8 cellular contexts compared by ENCODE assay signal in genomic region chr1:153567621-153568366, GRCh38. TPM values are rescaled to one million over a fixed set of nuclear protein-coding genes. Genes with fewer than 3 reads are reported as not detected.
DNase-seq lines count a peak whose midpoint lies in the region; ATAC-seq and TF ChIP-seq lines count a peak whose summit lies in the region.

No MANE protein-coding gene starts in this region.

- H3K9ac ChIP-seq in DND-41 (ENCODE audit: low read depth, low read length): no peak overlapping the region

- H3K27ac ChIP-seq in DND-41 (ENCODE audit: low read length) (no peak overlapping the region), Panc1 (ENCODE audit: low read length) (peak overlapping the region; percentile 100), neutrophil (peak overlapping the region; percentile 98)

- H3K4me2 ChIP-seq in DND-41 (ENCODE audit: insufficient read depth, low read length): no peak overlapping the region

- H3K4me3 ChIP-seq in DND-41 (ENCODE audit: low read depth in 1 of 2, low read length in 2 of 2) (no peak overlapping the region), Panc1 (ENCODE audit: low read depth in 2 of 2, low read length in 2 of 2) (peak overlapping the region; percentile 4 to 43), neutrophil (ENCODE audit: low read depth in 1 of 2, low read length in 1 of 2) (peak overlapping the region in 1 of 2 experiments; percentile 40)

- H3K9me3 Mint-ChIP-seq in chondrocyte (ENCODE audit: low read depth): no peaks in the 10 kb centered on the region

- H3K9me3 ChIP-seq in DND-41 (ENCODE audit: insufficient read depth, low read length, severe bottlenecking) (no peaks in the 10 kb centered on the region), Panc1 (ENCODE audit: control insufficient read depth, insufficient read depth, low read depth, low read length) (no peaks in the 10 kb centered on the region), neutrophil (no peaks in the 10 kb centered on the region)

- ATAC-seq in DND-41 (ENCODE audit: insufficient read depth, low read depth) (no peak), Panc1 (peak; percentile 3), GM21360 (IDR thresholded peaks at IDR 0.05; ENCODE audit: unreplicated experiment) (no peak), HG03469 (IDR thresholded peaks at IDR 0.05; ENCODE audit: unreplicated experiment) (no peak), GM21786 (IDR thresholded peaks at IDR 0.05; ENCODE audit: unreplicated experiment) (no peak)

- peaks cover 61% of the 10 kb centered on the region for H3K4me1 Mint-ChIP-seq in chondrocyte (ENCODE audit: low read depth)

- peak overlapping the region; percentile 49 for H3K4me3 Mint-ChIP-seq in chondrocyte (ENCODE audit: unreplicated experiment)

- BruUV-seq in Panc1 (replicated peaks; lab: Mats Ljungman, UMichigan): TSS peak; percentile 71

- no peaks in the 10 kb centered on the region for H3K79me2 ChIP-seq in DND-41 (ENCODE audit: insufficient read depth, low read length)

- in situ Hi-C loops in Panc1 (cut with HindIII; ENCODE audit: low pct_unique_long_range_greater_than_20kb, low sequenced_read_pairs): no loop called here

- no peaks in the 10 kb centered on the region for H4K20me1 ChIP-seq in DND-41 (ENCODE audit: insufficient read depth, low read length)

- H3K36me3 ChIP-seq in DND-41 (ENCODE audit: insufficient read depth, low read length): no peaks in the 10 kb centered on the region
- no peaks in the 10 kb centered on the region for H3K36me3 ChIP-seq in Panc1 (ENCODE audit: control insufficient read depth, insufficient read depth, low read length)
- H3K36me3 ChIP-seq in neutrophil: no peaks in the 10 kb centered on the region

- H3K36me3 Mint-ChIP-seq in chondrocyte (ENCODE audit: low read depth): no peaks in the 10 kb centered on the region

- POLR2A ChIA-PET in Panc1 (lab: Charles Lee): interaction anchor here (0.5 to 1.2 kb wide), 5 partner anchors 27 to 181 kb away, joined by 3 to 9 read pairs (median 3); partner anchors contain the start of genes S100A5 and S100A6

- H3K4me1 ChIP-seq in DND-41 (ENCODE audit: insufficient read depth, low read length) (peaks cover 14% of the 10 kb centered on the region), Panc1 (ENCODE audit: control insufficient read depth, insufficient read depth, low read length) (peaks cover 56% of the 10 kb centered on the region), neutrophil (ENCODE audit: control insufficient read depth in 1 of 2, insufficient read depth in 1 of 2, low read depth in 1 of 2, low read length in 1 of 2) (peaks cover 54% of the 10 kb centered on the region in 2 experiments)

- peak overlapping the region; percentile 89; the same call in 1 of the 2 replicates for H2AFZ ChIP-seq in DND-41 (ENCODE audit: low read depth, low read length)

- DNase-seq in DND-41: no peak
- DNase-seq in Panc1 (ENCODE audit: low read depth, low spot score): peak; percentile 69
- DNase-seq in chondrocyte (ENCODE audit: low spot score): no peak
- no peak for DNase-seq in NCI-H510A treated with DMSO at 0.1 percent for 48 hours (lab: John Stamatoyannopoulos, UW)

- no peaks in the 10 kb centered on the region for H3K27me3 Mint-ChIP-seq in chondrocyte (ENCODE audit: low read depth)

- intact Hi-C loops in Panc1 (cut with micrococcal nuclease; ENCODE audit: unreplicated experiment): loop anchor here (1.0 kb wide), 2 partner anchors 34 to 56 kb away; no protein-coding TSS in a partner anchor

- CTCF ChIA-PET in Panc1 (lab: Charles Lee): interaction anchor here (0.5 to 1.7 kb wide), 6 partner anchors 22 to 215 kb away, joined by 3 to 16 read pairs (median 8); partner anchors contain the start of gene S100A6

- H3K27me3 ChIP-seq in DND-41 (ENCODE audit: insufficient read depth, low read length, poor library complexity) (no peaks in the 10 kb centered on the region), Panc1 (ENCODE audit: control insufficient read depth, insufficient read depth, low read length) (no peaks in the 10 kb centered on the region), neutrophil (no peaks in the 10 kb centered on the region)

- H3K27ac Mint-ChIP-seq in chondrocyte (ENCODE audit: unreplicated experiment): peak overlapping the region; percentile 99

- no peak for TF ChIP-seq CTCF in DND-41 (IDR thresholded peaks at IDR 0.05; ENCODE audit: borderline replicate concordance, extremely low read depth, low read length, poor library complexity, severe bottlenecking)
- no peak for TF ChIP-seq CTCF in Panc1 (IDR thresholded peaks at IDR 0.05)
- no peak for TF ChIP-seq CTCF in chondrocyte (IDR thresholded peaks at IDR 0.05)
- no peak for TF ChIP-seq CTCF in neutrophil (IDR thresholded peaks at IDR 0.05)

RNA-seq across cellular contexts. Expression of gene S100A2, which starts 2.1 kb away (rescaled TPM):
- total RNA-seq in Panc1 (2021; ENCODE audit: unreplicated experiment) (6.2 TPM), chondrocyte (15.4 to 22.2 TPM (median 18.9 TPM) in 3 replicates)
- 10.7 TPM for polyA plus RNA-seq in Panc1 (2012; ENCODE audit: insufficient read length)

RNA-seq across cellular contexts. Expression of gene S100A3, which starts 18.7 kb away (rescaled TPM):
- 12.0 TPM for total RNA-seq in Panc1 (2021; ENCODE audit: unreplicated experiment)
- 10.0 TPM for polyA plus RNA-seq in Panc1 (2012; ENCODE audit: insufficient read length)
- total RNA-seq in chondrocyte: 6.5 to 10.8 TPM (median 8.7 TPM) in 3 replicates

RNA-seq across cellular contexts. Expression of gene S100A4, which starts 22.2 kb away (rescaled TPM):
- total RNA-seq in Panc1 (2021; ENCODE audit: unreplicated experiment) (773 TPM), chondrocyte (331 to 404 TPM (median 388 TPM) in 3 replicates)
- polyA plus RNA-seq in Panc1 (2012; ENCODE audit: insufficient read length): 817 TPM

RNA-seq across cellular contexts. Expression of gene S100A5, which starts 27.1 kb away (rescaled TPM):
- total RNA-seq in Panc1 (2021; ENCODE audit: unreplicated experiment) (0.72 TPM), chondrocyte (0.47 to 0.94 TPM in 2 of 3 replicates, not detected in the other)
- polyA plus RNA-seq in Panc1 (2012; ENCODE audit: insufficient read length): 1.2 TPM

RNA-seq across cellular contexts. Expression of gene S100A6, which starts 32.0 kb away (rescaled TPM):
- 1,986 TPM for total RNA-seq in Panc1 (2021; ENCODE audit: unreplicated experiment)
- 6,225 TPM for polyA plus RNA-seq in Panc1 (2012; ENCODE audit: insufficient read length)
- total RNA-seq in chondrocyte: 1.4 to 12.1 TPM (median 10.9 TPM) in 3 replicates

Comparison
In these comparisons a context has a peak if more than half of its experiments do, and no peak if none do; other contexts are left out.
1. H3K4me3 ChIP-seq: peak in Panc1 (2 of 2); none in DND-41 (0 of 2).